In genomic region chr17:47099987-47100711, GRCh38 we compare ENCODE assay signal across 8 cellular contexts.
DNase-seq lines count a peak whose midpoint lies in the region; ATAC-seq, FAIRE-seq and TF ChIP-seq lines count a peak whose summit lies in the region.

No MANE protein-coding gene starts in this region.

- FAIRE-seq in urothelium cell line (lab: Jason Lieb, UNC) = peak; percentile 42

- H3K27ac Mint-ChIP-seq in T-helper 1 cell treated with Interleukin-12 subunit alpha and Interleukin-12 subunit beta and Interleukin-4 antibody, amounts not matched to agents 30 μg/mL and 1 μg/mL, for 36 hours = peak overlapping the region; percentile 98

- H3K36me3 Mint-ChIP-seq in T-helper 1 cell treated with Interleukin-12 subunit alpha and Interleukin-12 subunit beta and Interleukin-4 antibody, amounts not matched to agents 30 μg/mL and 1 μg/mL, for 36 hours (ENCODE audit: low read depth) = peaks cover 2% of the 10 kb centered on the region

- H3K4me1 ChIP-seq in right atrium auricular region = peaks cover 0 to 21% of the 10 kb centered on the region in 2 donors
- peaks cover 10% of the 10 kb centered on the region for H3K4me1 ChIP-seq in psoas muscle

- ATAC-seq in GM18498 (IDR thresholded peaks at IDR 0.05; ENCODE audit: unreplicated experiment) = peak; percentile 98
- peak; percentile 98 for ATAC-seq in HG02885 (IDR thresholded peaks at IDR 0.05; ENCODE audit: poor library complexity, unreplicated experiment)
- peak; percentile 99 to 100 (median 100) for ATAC-seq in psoas muscle

- peak; percentile 94 for DNase-seq in NCI-H1694 (lab: John Stamatoyannopoulos, UW)
- DNase-seq in right atrium auricular region (ENCODE audit: low spot score) = peak; percentile 94
- DNase-seq in psoas muscle = peak; percentile 93 to 96
- peak; percentile 78 for DNase-seq in urothelium cell line (ENCODE audit: low spot score)

- H3K27ac ChIP-seq in angular gyrus (ENCODE audit: low read depth, low read length) (peak overlapping the region; percentile 70), right atrium auricular region (peak overlapping the region; percentile 75 to 88), psoas muscle (peak overlapping the region; percentile 79)

- no peaks in the 10 kb centered on the region for H3K9me3 Mint-ChIP-seq in T-helper 1 cell treated with Interleukin-12 subunit alpha and Interleukin-12 subunit beta and Interleukin-4 antibody, amounts not matched to agents 30 μg/mL and 1 μg/mL, for 36 hours

- H3K27me3 ChIP-seq in right atrium auricular region (no peaks in the 10 kb centered on the region), psoas muscle (ENCODE audit: insufficient read depth in 3 of 3, low read length in 2 of 3) (no peaks in the 10 kb centered on the region)

- WGBS in psoas muscle, 3 donors = 0 to 1% (median 1%) methylated on average over 27 to 42 of the region's 42 CpGs

- no peaks in the 10 kb centered on the region for H3K36me3 ChIP-seq in right atrium auricular region
- H3K36me3 ChIP-seq in psoas muscle (ENCODE audit: insufficient read depth in 1 of 2, low read depth in 1 of 2) = peaks cover 0 to 9% of the 10 kb centered on the region in 2 donors

- no peaks in the 10 kb centered on the region for H3K9me3 ChIP-seq in right atrium auricular region
- no peaks in the 10 kb centered on the region for H3K9me3 ChIP-seq in psoas muscle

- peak overlapping the region; percentile 100 for H3K4me3 Mint-ChIP-seq in T-helper 1 cell treated with Interleukin-12 subunit alpha and Interleukin-12 subunit beta and Interleukin-4 antibody, amounts not matched to agents 30 μg/mL and 1 μg/mL, for 36 hours

- peaks cover 5% of the 10 kb centered on the region for H3K27me3 Mint-ChIP-seq in T-helper 1 cell treated with Interleukin-12 subunit alpha and Interleukin-12 subunit beta and Interleukin-4 antibody, amounts not matched to agents 30 μg/mL and 1 μg/mL, for 36 hours (ENCODE audit: low read depth)

- peaks cover 11% of the 10 kb centered on the region for H3K4me1 Mint-ChIP-seq in T-helper 1 cell treated with Interleukin-12 subunit alpha and Interleukin-12 subunit beta and Interleukin-4 antibody, amounts not matched to agents 30 μg/mL and 1 μg/mL, for 36 hours (ENCODE audit: low read depth)

- peak in 1 of 2 donors; percentile 27 for TF ChIP-seq CTCF in right atrium auricular region (IDR thresholded peaks at IDR 0.05)
- TF ChIP-seq CTCF in psoas muscle (IDR thresholded peaks at IDR 0.05) = no peak

- H3K4me3 ChIP-seq in right atrium auricular region (peak overlapping the region; percentile 99), psoas muscle (peak overlapping the region; percentile 95)

- intact Hi-C loops in psoas muscle (cut with DNase I) = no loop called here

Comparison
In these comparisons a context has a peak if more than half of its experiments do, and no peak if none do; other contexts are left out.
1. Peak in every context shown above with its lines: DNase-seq, ATAC-seq, H3K4me3 ChIP-seq and H3K27ac ChIP-seq.